Comparison of ENCODE assay signal across 11 cellular contexts in genomic region chr7:47513741-47514241, GRCh38.
DNase-seq lines count a peak whose midpoint lies in the region; ATAC-seq and TF ChIP-seq lines count a peak whose summit lies in the region.
"Had no signal": no experiment of that assay in that cellular context is flagged by ENCODE, and none has a peak within 500 bp of the region (broad histone marks: within the 10 kb centered on the region; RNA-seq: fewer than 3 reads in every experiment).

No MANE protein-coding gene starts in this region.

- intact Hi-C loops in IMR-90 (cut with micrococcal nuclease): loop anchor here (2.0 to 5.0 kb wide), 2 partner anchors 67 to 304 kb away; no protein-coding TSS in a partner anchor

- TF ChIP-seq POLR2A in IMR-90 (IDR thresholded peaks at IDR 0.05; ENCODE audit: low read depth, low read length): no peak

- H3K36me3 ChIP-seq in IMR-90 (ENCODE audit: control insufficient read depth, insufficient read depth, low read length) (peaks cover 27% of the 10 kb centered on the region), subcutaneous abdominal adipose tissue (ENCODE audit: control insufficient read depth in 5 of 5, insufficient read depth in 5 of 5, low read length in 5 of 5) (peaks cover 0 to 19% (median 7%) of the 10 kb centered on the region in 5 donors)

- no peaks in the 10 kb centered on the region for H3K27me3 ChIP-seq in IMR-90 (ENCODE audit: control insufficient read depth, insufficient read depth, low read length)
- no peaks in the 10 kb centered on the region for H3K27me3 ChIP-seq in subcutaneous abdominal adipose tissue (ENCODE audit: control insufficient read depth in 5 of 5, insufficient read depth in 4 of 5, low read length in 5 of 5)

- peak overlapping the region; percentile 61; the same call in 1 of the 2 replicates for H3K14ac ChIP-seq in IMR-90 (replicated peaks; ENCODE audit: low read depth, low read length)

- peak overlapping the region; percentile 92 for H3K4ac ChIP-seq in IMR-90 (ENCODE audit: low read depth, low read length)

- no peak overlapping the region for H2AK9ac ChIP-seq in IMR-90 (replicated peaks; ENCODE audit: low read depth, low read length, poor library complexity)

- H3K4me1 ChIP-seq in IMR-90 (ENCODE audit: control insufficient read depth, insufficient read depth, low read length) (peaks cover 25% of the 10 kb centered on the region), subcutaneous abdominal adipose tissue (ENCODE audit: control insufficient read depth in 5 of 5, insufficient read depth in 5 of 5, low read length in 5 of 5) (peaks cover 2 to 31% (median 21%) of the 10 kb centered on the region in 5 donors)

- dilution Hi-C loops in IMR-90 (cut with HindIII; ENCODE audit: low sequenced_read_pairs, unreplicated experiment): no loop called here

- H3K9me3 ChIP-seq in IMR-90 (ENCODE audit: control insufficient read depth, insufficient read depth, low read length): no peaks in the 10 kb centered on the region
- peaks cover 0 to under 1% (median 0%) of the 10 kb centered on the region in 5 donors for H3K9me3 ChIP-seq in subcutaneous abdominal adipose tissue (ENCODE audit: control insufficient read depth in 5 of 5, low read length in 5 of 5)

- no peaks in the 10 kb centered on the region for H3K9me3 Mint-ChIP-seq in endothelial cell (ENCODE audit: unreplicated experiment)
- H3K9me3 Mint-ChIP-seq: type B pancreatic cell had no signal

- peaks cover 52% of the 10 kb centered on the region for H4K20me1 ChIP-seq in IMR-90 (ENCODE audit: insufficient read depth, low read length)

- H3K4me1 Mint-ChIP-seq in endothelial cell (ENCODE audit: unreplicated experiment): peaks cover 12% of the 10 kb centered on the region

- peak overlapping the region; percentile 30 for H2BK5ac ChIP-seq in IMR-90 (ENCODE audit: low read depth, low read length, poor library complexity, severe bottlenecking)

- no peak overlapping the region for H4K5ac ChIP-seq in IMR-90 (ENCODE audit: low read depth, low read length)

- peak overlapping the region; percentile 92 for H2BK120ac ChIP-seq in IMR-90 (ENCODE audit: low read depth, low read length)

- no peaks in the 10 kb centered on the region for H3K36me3 Mint-ChIP-seq in endothelial cell (ENCODE audit: low read depth, unreplicated experiment)

- peak overlapping the region; percentile 91 for H2BK20ac ChIP-seq in IMR-90 (ENCODE audit: low read depth, low read length)

- H3K4me3 Mint-ChIP-seq in endothelial cell (ENCODE audit: unreplicated experiment): no peak overlapping the region
- H3K4me3 Mint-ChIP-seq: type B pancreatic cell had no signal

- TF ChIP-seq RAD21 in IMR-90 (IDR thresholded peaks at IDR 0.05; ENCODE audit: low read length): peak; percentile 0

- ATAC-seq in IMR-90 (ENCODE audit: low read depth): peak; percentile 92
- ATAC-seq in GM19351 (IDR thresholded peaks at IDR 0.05; ENCODE audit: unreplicated experiment): no peak

- H2AFZ ChIP-seq in IMR-90 (replicated peaks; ENCODE audit: low read length, poor library complexity): peak overlapping the region; percentile 25

- H3K27ac Mint-ChIP-seq in endothelial cell (ENCODE audit: unreplicated experiment): no peak overlapping the region
- H3K27ac Mint-ChIP-seq: type B pancreatic cell had no signal

- BruUV-seq in IMR-90 (replicated peaks; lab: Mats Ljungman, UMichigan): no TSS peak

- peak overlapping the region in 1 of 2 experiments; percentile 75; a peak in 2 of 4 replicates for H4K8ac ChIP-seq in IMR-90 (ENCODE audit: low read depth in 2 of 2, low read length in 2 of 2)

- POLR2A ChIA-PET in IMR-90 (lab: Charles Lee; ENCODE audit: unreplicated experiment): no interaction called here

- peak overlapping the region; percentile 64; the same call in 1 of the 3 replicates for H2BK15ac ChIP-seq in IMR-90 (ENCODE audit: low read depth, low read length)

- peak overlapping the region; percentile 27 for H3K27ac ChIP-seq in IMR-90 (ENCODE audit: insufficient read depth, low read length)
- peak overlapping the region; percentile 19 for H3K27ac ChIP-seq in subcutaneous abdominal adipose tissue (ENCODE audit: low read depth, low read length)

- no CpG with 5 or more reads among the region's 12 CpGs for WGBS in IMR-90 (ENCODE audit: extremely low coverage in 2 of 2, insufficient read length in 1 of 2), 2 experiments

- peaks cover 2% of the 10 kb centered on the region for H3K27me3 Mint-ChIP-seq in endothelial cell (ENCODE audit: unreplicated experiment)
- H3K27me3 Mint-ChIP-seq: type B pancreatic cell had no signal

- peaks cover 50% of the 10 kb centered on the region for H3K9me1 ChIP-seq in IMR-90 (ENCODE audit: insufficient read depth, low read length)

- TF ChIP-seq CTCF in IMR-90 (conservative IDR thresholded peaks at IDR 0.05; ENCODE audit: low read depth, low read length) (no peak), endothelial cell (IDR thresholded peaks at IDR 0.05; ENCODE audit: unreplicated experiment) (no peak)

- peak overlapping the region; percentile 88 for H3K23ac ChIP-seq in IMR-90 (ENCODE audit: low read depth, low read length)

- H3K4me2 ChIP-seq in IMR-90 (ENCODE audit: low read depth, low read length): peak overlapping the region; percentile 22

- CTCF ChIA-PET in IMR-90 (lab: Yijun Ruan, JAX): no interaction called here

- peak overlapping the region; percentile 89 for H4K91ac ChIP-seq in IMR-90 (ENCODE audit: insufficient read depth, low read depth, low read length)

- DNase-seq in IMR-90 (peak; percentile 93), astrocyte of the hippocampus (ENCODE audit: low read depth, low spot score) (peak; percentile 92), left kidney (ENCODE audit: low read depth, low spot score) (peak; percentile 60), endothelial cell (ENCODE audit: low spot score) (no peak), HK-2 (ENCODE audit: unreplicated experiment) (no peak), COLO829 (ENCODE audit: low spot score) (no peak)
- DNase-seq: cerebellar nuclear complex; stimulated activated CD4-positive, alpha-beta T cell treated with anti-CD3 and anti-CD28 coated beads, Interleukin-15, amount 100 ng/mL, for 24 hours had no signal

- H3K9ac ChIP-seq in IMR-90 (ENCODE audit: low read depth, low read length) (no peak overlapping the region), subcutaneous abdominal adipose tissue (ENCODE audit: low read length in 5 of 5) (no peak overlapping the region)

- no peak overlapping the region for H3K4me3 ChIP-seq in IMR-90 (ENCODE audit: insufficient read depth, low read depth, low read length)
- H3K4me3 ChIP-seq in subcutaneous abdominal adipose tissue (ENCODE audit: low read depth in 1 of 5, low read length in 5 of 5): no peak overlapping the region

- peak overlapping the region; percentile 76 for H3K56ac ChIP-seq in IMR-90 (ENCODE audit: extremely low read depth, insufficient read depth, low read length)

- H3K79me1 ChIP-seq in IMR-90 (ENCODE audit: low read depth in 1 of 2, low read length in 2 of 2): peaks cover 50 to 91% of the 10 kb centered on the region in 2 experiments

- H3K18ac ChIP-seq in IMR-90 (ENCODE audit: low read depth, low read length): no peak overlapping the region

- in situ Hi-C loops in IMR-90 (cut with MboI; ENCODE audit: low sequenced_read_pairs): no loop called here

- H2AK5ac ChIP-seq in IMR-90 (ENCODE audit: low read depth, low read length): peak overlapping the region; percentile 56; the same call in 1 of the 2 replicates

TF ChIP-seq in IMR-90, 13 proteins besides CTCF, POLR2A, EP300 and RAD21:
- TF ChIP-seq MAZ (IDR thresholded peaks at IDR 0.05; ENCODE audit: borderline replicate concordance, low read depth, low read length) (0 out of 2 replicates have a peak, but pooled peaks have one; percentile 5), MXI1 (IDR thresholded peaks at IDR 0.05; ENCODE audit: borderline replicate concordance, low read depth, low read length) (peak; percentile 20; the same call in 1 of the 2 replicates), ELK1 (IDR thresholded peaks at IDR 0.05; ENCODE audit: borderline replicate concordance, low read depth, low read length) (no peak), CHD1 (IDR thresholded peaks at IDR 0.05; ENCODE audit: low read depth, low read length) (peak; percentile 80), CEBPB (IDR thresholded peaks at IDR 0.05; ENCODE audit: low read depth, low read length) (peak; percentile 27; the same call in 1 of the 2 replicates), RFX5 (IDR thresholded peaks at IDR 0.05; ENCODE audit: low read depth, low read length) (peak; percentile 42; the same call in 1 of the 2 replicates), FOS (IDR thresholded peaks at IDR 0.05; ENCODE audit: low read depth, low read length) (peak; percentile 93), NFE2L2 (IDR thresholded peaks at IDR 0.05; ENCODE audit: low read depth, low read length) (no peak)

Comparison
In these comparisons a context has a peak if more than half of its experiments do, and no peak if none do; other contexts are left out.
1. DNase-seq: peak in IMR-90 (single experiment), astrocyte of the hippocampus (single experiment) and left kidney (single experiment); none in endothelial cell (single experiment), HK-2 (single experiment) and COLO829 (single experiment).